In the genomic region with DNA sequence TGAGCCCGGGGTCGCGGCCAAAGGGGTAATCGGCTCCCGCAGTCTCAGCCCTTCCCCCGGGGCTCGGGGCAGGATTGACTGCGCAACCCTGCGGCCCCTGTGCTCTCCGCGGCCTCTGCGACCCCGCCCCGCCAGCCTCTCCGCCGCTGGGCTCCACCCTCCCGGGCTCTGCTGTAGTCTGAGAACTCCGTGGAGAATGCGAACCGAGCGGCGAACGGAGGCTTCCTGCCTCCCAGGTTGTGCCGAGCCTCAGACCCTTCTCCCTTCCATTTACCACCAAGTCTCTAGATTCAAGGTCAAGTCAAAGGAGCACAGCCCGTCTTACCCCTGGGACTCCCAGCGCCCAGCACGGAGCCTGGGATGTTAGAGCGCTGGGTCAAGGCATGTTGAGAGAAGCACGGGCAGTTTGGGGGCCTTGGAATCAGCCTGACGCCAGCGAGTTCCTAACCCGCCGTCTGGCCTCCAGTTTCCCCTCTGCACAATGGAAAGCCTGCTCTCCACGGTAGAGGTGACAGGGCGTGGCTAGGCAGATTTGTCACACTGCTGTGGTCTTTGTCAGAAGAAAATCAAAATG, we compare ENCODE assay signal across 8 cellular contexts. TPM values are rescaled to one million over a fixed set of nuclear protein-coding genes. Genes with fewer than 3 reads are reported as not detected.
DNase-seq lines count a peak whose midpoint lies in the region; ATAC-seq and TF ChIP-seq lines count a peak whose summit lies in the region.

No MANE protein-coding gene starts in this region.

- H3K9ac ChIP-seq in mammary epithelial cell (ENCODE audit: insufficient read depth, low read length), result peak overlapping the region; percentile 98

- intact Hi-C loops in mammary epithelial cell (cut with micrococcal nuclease) (loop anchor here (1.0 to 5.0 kb wide), 7 partner anchors 15 to 261 kb away; a partner anchor contains a TSS), spleen (cut with DNase I; ENCODE audit: low total_unique reads) (loop anchor here (10.0 kb wide), 1 partner anchor 75 kb away; no protein-coding TSS in a partner anchor)

- peaks cover 72% of the 10 kb centered on the region for H3K79me2 ChIP-seq in mammary epithelial cell (ENCODE audit: insufficient read depth, low read length)

- H3K4me3 ChIP-seq in mammary epithelial cell (replicated peaks in 1 of 3; ENCODE audit: insufficient read depth in 1 of 3, low read depth in 2 of 3, low read length in 3 of 3) (peak overlapping the region; percentile 64 to 93 (median 92)), spleen (peak overlapping the region; percentile 48 to 87 (median 62))

- H3K4me1 ChIP-seq in mammary epithelial cell (ENCODE audit: insufficient read depth, low read length), result peaks cover 49% of the 10 kb centered on the region
- H3K4me1 ChIP-seq in spleen, result peaks cover 23 to 80% (median 62%) of the 10 kb centered on the region in 6 donors

- H3K9me3 ChIP-seq in mammary epithelial cell (replicated peaks; ENCODE audit: insufficient read depth, low read length) (no peaks in the 10 kb centered on the region), spleen (no peaks in the 10 kb centered on the region)

- TF ChIP-seq CTCF in GM13976 (IDR thresholded peaks at IDR 0.05; ENCODE audit: borderline replicate concordance, control extremely low read depth, extremely low read depth, insufficient read depth, missing control alignments) (no peak), mammary epithelial cell (conservative IDR thresholded peaks at IDR 0.05 in 1 of 2, IDR thresholded peaks at IDR 0.05 in 1 of 2; ENCODE audit: extremely low read depth in 1 of 2, insufficient read depth in 1 of 2, low read depth in 1 of 2, low read length in 2 of 2) (no peak), spleen (IDR thresholded peaks at IDR 0.05 in 8 of 11, conservative IDR thresholded peaks at IDR 0.05 in 3 of 11) (no peak)

- CTCF ChIA-PET in mammary epithelial cell (lab: Charles Lee; ENCODE audit: low non-redundant PET), result interaction anchor here (0.9 kb wide), 1 partner anchor 45 kb away, joined by 7 read pairs; no protein-coding TSS in a partner anchor

- 34% methylated on average over 29 of the region's 35 CpGs for WGBS in mammary epithelial cell (ENCODE audit: low coverage, missing lambda C conversion rate)
- WGBS in spleen, 5 donors, result 2 to 4% (median 2%) methylated on average over 14 to 35 of the region's 35 CpGs

- no peaks in the 10 kb centered on the region for H3K27me3 ChIP-seq in mammary epithelial cell (ENCODE audit: insufficient read depth, low read length)
- peaks cover 0 to 27% (median 0%) of the 10 kb centered on the region in 7 donors for H3K27me3 ChIP-seq in spleen (replicated peaks in 1 of 7)

- H2AFZ ChIP-seq in mammary epithelial cell (ENCODE audit: low read depth, low read length), result peak overlapping the region; percentile 74

- no peaks in the 10 kb centered on the region for H4K20me1 ChIP-seq in mammary epithelial cell (ENCODE audit: insufficient read depth, low read length)

- in situ Hi-C loops in GM13976 (cut with MboI; ENCODE audit: low sequenced_read_pairs, unreplicated experiment), result no loop called here
- in situ Hi-C loops in mammary epithelial cell (cut with MboI; ENCODE audit: low sequenced_read_pairs in 2 of 2), result loop anchor here in 1 of 2 donors (5.0 kb wide), 2 partner anchors 73 to 117 kb away; no protein-coding TSS in a partner anchor

- DNase-seq in GM13976 (ENCODE audit: low spot score), result peak; percentile 54
- peak; percentile 35 for DNase-seq in T follicular helper cell (ENCODE audit: low read depth)
- no peak for DNase-seq in mammary epithelial cell
- peak; percentile 86 for DNase-seq in islet precursor cell
- peak; percentile 91 for DNase-seq in spleen
- no peak for DNase-seq in NCI-H2196 treated with DMSO at 0.1 percent for 48 hours (lab: John Stamatoyannopoulos, UW; ENCODE audit: unreplicated experiment)

- TF ChIP-seq POLR2A in spleen (IDR thresholded peaks at IDR 0.05), result no peak

- BruUV-seq in mammary epithelial cell (replicated peaks; lab: Mats Ljungman, UMichigan), result no TSS peak

- ATAC-seq in HG03439 (IDR thresholded peaks at IDR 0.05; ENCODE audit: unreplicated experiment) (no peak), HG02678 (IDR thresholded peaks at IDR 0.05; ENCODE audit: unreplicated experiment) (no peak)

- peak overlapping the region; percentile 95 for H3K27ac ChIP-seq in mammary epithelial cell (ENCODE audit: insufficient read depth, low read depth, low read length)
- H3K27ac ChIP-seq in spleen, result peak overlapping the region; percentile 36 to 91 (median 80)

- H3K36me3 ChIP-seq in mammary epithelial cell (ENCODE audit: insufficient read depth, low read length) (no peaks in the 10 kb centered on the region), spleen (peaks cover 0 to 6% (median 0%) of the 10 kb centered on the region in 6 donors)

- H3K4me2 ChIP-seq in mammary epithelial cell (ENCODE audit: insufficient read depth, low read depth, low read length), result peak overlapping the region; percentile 88

- dilution Hi-C loops in mammary epithelial cell (cut with HindIII; ENCODE audit: low sequenced_read_pairs), result no loop called here

RNA-seq across cellular contexts. Expression of a gene that starts 3.0 kb away (rescaled TPM):
- total RNA-seq in mammary epithelial cell, result 10 to 100 TPM; 70.5 to 91.1 TPM
- 67.7 TPM for polyA plus RNA-seq in mammary epithelial cell
- polyA minus RNA-seq in mammary epithelial cell, result 229 TPM
- total RNA-seq in spleen, result 10 to 100 TPM; 34.5 to 78.5 (median 55.2) TPM
- polyA plus RNA-seq in spleen, result 1 to 10 TPM; 6.2 to 8.6 (median 6.7) TPM

Comparison
In these comparisons a context has a peak if more than half of its experiments do, and no peak if none do; other contexts are left out.
1. DNase-seq: peak in GM13976 (single experiment), T follicular helper cell (single experiment), islet precursor cell (single experiment) and spleen (single experiment); none in mammary epithelial cell (single experiment) and NCI-H2196 treated with DMSO at 0.1 percent for 48 hours (single experiment).